In the genomic region with DNA sequence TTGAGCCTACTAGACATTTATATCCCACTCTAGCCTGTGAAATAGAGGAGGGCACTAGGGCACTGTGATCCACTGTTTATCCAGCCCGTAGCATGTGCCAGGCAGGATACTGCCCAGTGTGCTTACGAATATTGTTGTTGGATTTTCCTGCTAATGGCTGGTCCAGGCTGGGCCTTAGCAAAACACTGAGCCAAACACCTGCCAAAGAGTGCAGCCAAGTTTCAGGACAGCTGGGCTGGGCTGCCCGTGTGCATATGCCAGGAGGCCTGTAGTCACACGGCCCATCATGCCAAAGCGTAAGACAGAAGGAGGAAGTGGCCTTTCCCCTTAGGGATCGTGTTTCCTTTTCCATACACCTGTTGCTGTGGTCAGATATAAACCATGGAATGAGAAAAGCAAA, we compare ENCODE assay signal across 9 cellular contexts. TPM values are rescaled to one million over a fixed set of nuclear protein-coding genes. Genes with fewer than 3 reads are reported as not detected.
A peak's percentile ranks its signal among the peaks of the same experiment; 100 is the strongest.
DNase-seq lines count a peak whose midpoint lies in the region; ATAC-seq and TF ChIP-seq lines count a peak whose summit lies in the region.
"Had no signal": no experiment of that assay in that cellular context is flagged by ENCODE, and none has a peak within 500 bp of the region (broad histone marks: within the 10 kb centered on the region; RNA-seq: fewer than 3 reads in every experiment).

No MANE protein-coding gene starts in this region.

- peaks cover 69 to 95% of the 10 kb centered on the region in 2 experiments for H3K4me1 ChIP-seq in HCT116 (ENCODE audit: control insufficient read depth in 1 of 2, insufficient read depth in 2 of 2, low read length in 2 of 2)
- H3K4me1 ChIP-seq in PC-9 (replicated peaks; ENCODE audit: insufficient read depth): peaks cover 52% of the 10 kb centered on the region

- H3K4me3 ChIP-seq in HCT116 (replicated peaks in 1 of 2; ENCODE audit: low read depth in 1 of 2, low read length in 2 of 2) (no peak overlapping the region), PC-9 (0 out of 2 replicates have a peak overlapping the region, but pooled peaks have one; percentile 1), skeletal muscle cell (ENCODE audit: low read depth, low read length) (no peak overlapping the region)

- no peaks in the 10 kb centered on the region for H3K4me1 Mint-ChIP-seq in naive thymus-derived CD8-positive, alpha-beta T cell

- peaks cover 56% of the 10 kb centered on the region for H3F3A ChIP-seq in PC-9 (ENCODE audit: insufficient read depth, low read depth)

- no peak overlapping the region for H2AFZ ChIP-seq in HCT116 (ENCODE audit: low read depth, low read length, poor library complexity, severe bottlenecking)
- no peak overlapping the region for H2AFZ ChIP-seq in PC-9

- H3K27ac Mint-ChIP-seq in naive thymus-derived CD8-positive, alpha-beta T cell: no peak overlapping the region

- peak overlapping the region; percentile 62 for H3K4me2 ChIP-seq in HCT116 (ENCODE audit: low read length)
- H3K4me2 ChIP-seq in PC-9: peak overlapping the region; percentile 63

- H3K36me3 ChIP-seq in HCT116 (ENCODE audit: control insufficient read depth in 1 of 2, insufficient read depth in 2 of 2, low read length in 2 of 2) (peaks cover 10 to 55% of the 10 kb centered on the region in 2 experiments), PC-9 (ENCODE audit: low read depth) (peaks cover 74% of the 10 kb centered on the region)

- H3K4me3 Mint-ChIP-seq in naive thymus-derived CD8-positive, alpha-beta T cell: no peak overlapping the region

- peak overlapping the region; percentile 42 for H3K9ac ChIP-seq in HCT116 (ENCODE audit: low read length)

- RAD21 ChIA-PET in HCT116 (lab: Charles Lee; ENCODE audit: low non-redundant PET in 1 of 2, low total read pairs in 2 of 2, uncharacterized antibody in 2 of 2, unreplicated experiment in 2 of 2): no interaction called here

- H3K27me3 Mint-ChIP-seq in naive thymus-derived CD8-positive, alpha-beta T cell: peaks cover 0 to 7% (median 0%) of the 10 kb centered on the region in 5 donors

- CTCF ChIA-PET in HCT116 (lab: Charles Lee): no interaction called here
- CTCF ChIA-PET in PC-9 (lab: Charles Lee): interaction anchor here (0.6 kb wide), 1 partner anchor 173 kb away, joined by 3 read pairs; no protein-coding TSS in a partner anchor

- peaks cover 0 to 17% (median 0%) of the 10 kb centered on the region in 3 donors for H3K36me3 Mint-ChIP-seq in naive thymus-derived CD8-positive, alpha-beta T cell

- POLR2A ChIA-PET in HCT116 (lab: Charles Lee) (interaction anchor here (4.2 to 4.4 kb wide), 2 partner anchors 8 to 12 kb away, joined by 23 to 30 read pairs; no protein-coding TSS in a partner anchor), PC-9 (lab: Charles Lee; ENCODE audit: unreplicated experiment) (interaction anchor here (0.7 kb wide), 3 partner anchors 8 to 121 kb away, joined by 3 to 8 read pairs (median 3); no protein-coding TSS in a partner anchor)
- POLR2A ChIA-PET in naive thymus-derived CD8-positive, alpha-beta T cell (lab: Charles Lee): no interaction called here

- TF ChIP-seq RAD21 in HCT116 (IDR thresholded peaks at IDR 0.05; ENCODE audit: low read depth): no peak

- H4K20me1 ChIP-seq in HCT116 (ENCODE audit: insufficient read depth) (no peaks in the 10 kb centered on the region), PC-9 (ENCODE audit: insufficient read depth) (no peaks in the 10 kb centered on the region)

- no peak for TF ChIP-seq POLR2A in HCT116 (IDR thresholded peaks at IDR 0.05; ENCODE audit: borderline replicate concordance, extremely low read depth, insufficient read depth, insufficient read length)

- BruUV-seq in HCT116 (replicated peaks; lab: Mats Ljungman, UMichigan): no TSS peak
- no TSS peak for BruUV-seq in PC-9 (replicated peaks; lab: Mats Ljungman, UMichigan)

- intact Hi-C loops in HCT116 (cut with micrococcal nuclease): no loop called here
- intact Hi-C loops in PC-9 (cut with micrococcal nuclease; ENCODE audit: unreplicated experiment): loop anchor here (5.0 kb wide), 1 partner anchor 187 kb away; no protein-coding TSS in a partner anchor
- intact Hi-C loops in Right ventricle myocardium inferior (cut with DNase I): loop anchor here (2.0 kb wide), 1 partner anchor 63 kb away; no protein-coding TSS in a partner anchor

- H3K9me3 ChIP-seq in HCT116 (ENCODE audit: control insufficient read depth in 1 of 2, insufficient read depth in 1 of 2, low read depth in 1 of 2, low read length in 2 of 2) (no peaks in the 10 kb centered on the region), PC-9 (ENCODE audit: insufficient read depth, low read depth) (0 out of 2 replicates have a peak, but pooled peaks cover 1% of the 10 kb centered on the region)

- H3K27ac ChIP-seq in HCT116 (ENCODE audit: low read depth, low read length) (peak overlapping the region; percentile 96), PC-9 (peak overlapping the region; percentile 96)

- no peaks in the 10 kb centered on the region for H3K9me3 Mint-ChIP-seq in naive thymus-derived CD8-positive, alpha-beta T cell

- ATAC-seq in HCT116 (no peak), Right ventricle myocardium inferior (peak; percentile 93), GM19463 (IDR thresholded peaks at IDR 0.05; ENCODE audit: unreplicated experiment) (no peak), GM21619 (IDR thresholded peaks at IDR 0.05; ENCODE audit: unreplicated experiment) (no peak)
- no peak for ATAC-seq in naive thymus-derived CD8-positive, alpha-beta T cell

- DNase-seq in HCT116 (ENCODE audit: low read depth, low spot score): no peak
- peak in 1 of 2 experiments; percentile 60 for DNase-seq in PC-9
- peak; percentile 65 for DNase-seq in Right ventricle myocardium inferior (ENCODE audit: missing footprints)
- DNase-seq in skeletal muscle cell (ENCODE audit: low read depth): peak; percentile 68
- no peak for DNase-seq in AML-193 (lab: John Stamatoyannopoulos, UW)
- DNase-seq in naive thymus-derived CD8-positive, alpha-beta T cell: no peak
- DNase-seq: stimulated activated CD4-positive, alpha-beta T cell treated with anti-CD3 and anti-CD28 coated beads, Interleukin-2, amount 100 ng/mL, for 48 hours had no signal

- H3K27me3 ChIP-seq in HCT116 (ENCODE audit: insufficient read depth, low read length) (no peaks in the 10 kb centered on the region), PC-9 (ENCODE audit: insufficient read depth, low read depth) (no peaks in the 10 kb centered on the region)

- H3K79me2 ChIP-seq in HCT116 (ENCODE audit: insufficient read depth, low read length) (peaks cover 87% of the 10 kb centered on the region), PC-9 (ENCODE audit: low read depth) (peaks cover 47% of the 10 kb centered on the region)

- TF ChIP-seq CTCF in HCT116 (IDR thresholded peaks at IDR 0.05 in 2 of 3, conservative IDR thresholded peaks at IDR 0.05 in 1 of 3; ENCODE audit: borderline replicate concordance in 1 of 3, insufficient read depth in 1 of 3, low read depth in 2 of 3, low read length in 2 of 3) (no peak), PC-9 (conservative IDR thresholded peaks at IDR 0.05) (no peak)

- H3K9me2 ChIP-seq in HCT116 (ENCODE audit: insufficient read depth) (no peaks in the 10 kb centered on the region), PC-9 (ENCODE audit: insufficient read depth) (no peaks in the 10 kb centered on the region)

TF ChIP-seq in HCT116, 20 proteins besides CTCF, POLR2A, EP300 and RAD21:
- TF ChIP-seq EZH2 (IDR thresholded peaks at IDR 0.05): no peak

RNA-seq across cellular contexts. Expression of a gene that starts 54.5 kb away (rescaled TPM):
- total RNA-seq in HCT116 (2021; ENCODE audit: unreplicated experiment) (295 TPM), PC-9 (2021) (57.4 and 57.6 TPM in 2 replicates), Right ventricle myocardium inferior (51.7 TPM)
- 142 and 150 TPM in 2 replicates for polyA plus RNA-seq in HCT116 (2012)
- 10 to 100 TPM; 33.0 to 40.0 TPM for total RNA-seq in naive thymus-derived CD8-positive, alpha-beta T cell
- polyA plus RNA-seq in naive thymus-derived CD8-positive, alpha-beta T cell: 10 to 100 TPM; 31.3 to 40.9 (median 39.2) TPM

Comparison
In these comparisons a context has a peak if more than half of its experiments do, and no peak if none do; other contexts are left out.
1. DNase-seq: peak in Right ventricle myocardium inferior (single experiment) and skeletal muscle cell (single experiment); none in HCT116 (single experiment), AML-193 (0 of 2) and naive thymus-derived CD8-positive, alpha-beta T cell (0 of 10).